In genomic region chr3:161389445-161390036, GRCh38 we compare ENCODE assay signal across 16 cellular contexts. TPM values are rescaled to one million over a fixed set of nuclear protein-coding genes. Genes with fewer than 3 reads are reported as not detected.
"Had no signal": no experiment of that assay in that cellular context is flagged by ENCODE, and none has a peak within 500 bp of the region (broad histone marks: within the 10 kb centered on the region; RNA-seq: fewer than 3 reads in every experiment).

No MANE protein-coding gene starts in this region.

- H3K4me3 ChIP-seq: adrenal gland, cardiac muscle cell, mucosa of descending colon, ovary, sigmoid colon, spleen had no signal

- H3K4me3 Mint-ChIP-seq: activated CD8-positive, alpha-beta T cell treated with anti-CD3 and anti-CD28 coated beads for 36 hours; activated naive CD4-positive, alpha-beta T cell treated with anti-CD3 and anti-CD28 coated beads, Interleukin-2, amount 50 U/mL, for 24 hours; activated T-cell treated with anti-CD3 and anti-CD28 coated beads, Interleukin-2, amount 50 U/mL, for 4 hours; naive thymus-derived CD4-positive, alpha-beta T cell; stimulated activated naive CD8-positive, alpha-beta T cell treated with anti-CD3 and anti-CD28 coated beads, Interleukin-15, Interleukin-2, amounts not matched to agents 100 ng/mL and 50 ng/mL, for 24 hours had no signal

- H3K27ac ChIP-seq: adrenal gland, cardiac muscle cell, ovary, sigmoid colon, spleen, WERI-Rb-1 had no signal

- ATAC-seq: activated T-cell treated with anti-CD3 and anti-CD28 coated beads, Interleukin-2, amount 50 U/mL, for 4 hours had no signal

- H3K36me3 ChIP-seq: adrenal gland, cardiac muscle cell, ovary, sigmoid colon, spleen, WERI-Rb-1 had no signal

- DNase-seq: activated CD4-positive, alpha-beta T cell treated with anti-CD3 and anti-CD28 coated beads for 4 hours; activated CD8-positive, alpha-beta T cell treated with anti-CD3 and anti-CD28 coated beads for 36 hours; activated effector memory CD4-positive, alpha-beta T cell treated with Interleukin-2 at 50 U/mL for 16 hours; activated T-cell treated with anti-CD3 and anti-CD28 coated beads, Interleukin-2, amount 50 U/mL, for 4 hours; left colon; mammary epithelial cell; mucosa of descending colon; naive thymus-derived CD4-positive, alpha-beta T cell; ovary; sigmoid colon; spleen; WERI-Rb-1 had no signal

- H3K9me3 Mint-ChIP-seq: activated CD8-positive, alpha-beta T cell treated with anti-CD3 and anti-CD28 coated beads for 36 hours; activated naive CD4-positive, alpha-beta T cell treated with anti-CD3 and anti-CD28 coated beads, Interleukin-2, amount 50 U/mL, for 24 hours; activated T-cell treated with anti-CD3 and anti-CD28 coated beads, Interleukin-2, amount 50 U/mL, for 4 hours; naive thymus-derived CD4-positive, alpha-beta T cell; stimulated activated naive CD8-positive, alpha-beta T cell treated with anti-CD3 and anti-CD28 coated beads, Interleukin-15, Interleukin-2, amounts not matched to agents 100 ng/mL and 50 ng/mL, for 24 hours had no signal

- H3K27me3 ChIP-seq: adrenal gland, cardiac muscle cell, ovary, sigmoid colon had no signal

- H3K36me3 Mint-ChIP-seq: naive thymus-derived CD4-positive, alpha-beta T cell had no signal

- H3K4me1 ChIP-seq: adrenal gland, sigmoid colon had no signal

- H3K9me3 ChIP-seq: adrenal gland, mucosa of descending colon, ovary, sigmoid colon, spleen had no signal

- H3K27ac Mint-ChIP-seq: activated CD8-positive, alpha-beta T cell treated with anti-CD3 and anti-CD28 coated beads for 36 hours; activated naive CD4-positive, alpha-beta T cell treated with anti-CD3 and anti-CD28 coated beads, Interleukin-2, amount 50 U/mL, for 24 hours; naive thymus-derived CD4-positive, alpha-beta T cell; stimulated activated naive CD8-positive, alpha-beta T cell treated with anti-CD3 and anti-CD28 coated beads, Interleukin-15, Interleukin-2, amounts not matched to agents 100 ng/mL and 50 ng/mL, for 24 hours had no signal

RNA-seq across cellular contexts. Expression of gene SPTSSB, which starts 18.2 kb away (rescaled TPM):
- total RNA-seq: activated CD8-positive, alpha-beta T cell treated with anti-CD3 and anti-CD28 coated beads for 36 hours; cardiac muscle cell; sigmoid colon had no signal
- polyA plus RNA-seq: cardiac muscle cell; naive thymus-derived CD4-positive, alpha-beta T cell had no signal
